ENCODE assay signal across 15 cellular contexts in genomic region chr2:220127311-220127710, GRCh38.
"Had no signal": no experiment of that assay in that cellular context is flagged by ENCODE, and none has a peak within 500 bp of the region (broad histone marks: within the 10 kb centered on the region; RNA-seq: fewer than 3 reads in every experiment).

No MANE protein-coding gene starts in this region.

- DNase-seq: activated CD4-positive, alpha-beta T cell treated with anti-CD3 and anti-CD28 coated beads, Interleukin-2, amount 10 ng/mL, durations not matched to agents 7 days and 5 days; activated CD8-positive, alpha-beta memory T cell treated with anti-CD3 and anti-CD28 coated beads for 24 hours; activated naive CD4-positive, alpha-beta T cell; anterior cingulate cortex; brain microvascular endothelial cell; cerebellar nuclear complex; effector CD8-positive, alpha-beta T cell; left lung; mucosa of descending colon; naive thymus-derived CD4-positive, alpha-beta T cell; pancreas; stimulated activated CD4-positive, alpha-beta T cell treated with anti-CD3 and anti-CD28 coated beads, Interleukin-4, amount 100 ng/mL, for 1 hour; stimulated activated naive B cell treated with anti-CD40 and anti-IgM and Interleukin-4, amounts not matched to agents 10 μg/mL and 1 μg/mL and 100 μg/mL, for 72 hours; tibial artery had no signal

- H3K27me3 ChIP-seq: brain microvascular endothelial cell, gastroesophageal sphincter, left lung, pancreas, tibial artery had no signal

- H3K4me1 ChIP-seq: gastroesophageal sphincter, left lung, pancreas, tibial artery had no signal

- ATAC-seq: gastroesophageal sphincter; left lung; mucosa of descending colon; naive thymus-derived CD4-positive, alpha-beta T cell; pancreas; stimulated activated naive B cell treated with anti-CD40 and anti-IgM and Interleukin-4, amounts not matched to agents 10 μg/mL and 1 μg/mL and 100 μg/mL, for 72 hours had no signal

- H3K27ac ChIP-seq: brain microvascular endothelial cell, gastroesophageal sphincter, left lung, pancreas, tibial artery had no signal

- H3K9me3 ChIP-seq: mucosa of descending colon, pancreas had no signal

- H3K4me3 ChIP-seq: gastroesophageal sphincter, left lung, mucosa of descending colon, pancreas, tibial artery had no signal

- H3K36me3 ChIP-seq: brain microvascular endothelial cell, gastroesophageal sphincter, left lung, pancreas, tibial artery had no signal
